In genomic region chr9:136545065-136545965, GRCh38 we compare ENCODE assay signal across 8 cellular contexts. TPM values are rescaled to one million over a fixed set of nuclear protein-coding genes. Genes with fewer than 3 reads are reported as not detected.
A peak's percentile ranks its signal among the peaks of the same experiment; 100 is the strongest.
DNase-seq lines count a peak whose midpoint lies in the region; TF ChIP-seq lines count a peak whose summit lies in the region.

No MANE protein-coding gene starts in this region.

- H3K9me3 Mint-ChIP-seq in HFFc6: no peaks in the 10 kb centered on the region
- H3K9me3 Mint-ChIP-seq in activated naive CD4-positive, alpha-beta T cell treated with anti-CD3 and anti-CD28 coated beads for 36 hours: no peaks in the 10 kb centered on the region

- peaks cover 15% of the 10 kb centered on the region; the same call in 1 of the 2 replicates for H3F3A ChIP-seq in PC-9 (ENCODE audit: insufficient read depth, low read depth)

- H3K27ac ChIP-seq in PC-9: 0 out of 2 replicates have a peak overlapping the region, but pooled peaks have one; percentile 9

- DNase-seq in GM06990 (ENCODE audit: extremely low read depth, insufficient read length) (peak; percentile 75), HFFc6 (no peak), PC-9 (peak in 1 of 2 experiments; percentile 39), hepatic stellate cell (ENCODE audit: low spot score) (peak; percentile 44), KBM-7 (no peak), ACHN (no peak)
- DNase-seq in activated naive CD4-positive, alpha-beta T cell treated with anti-CD3 and anti-CD28 coated beads for 36 hours: peak; percentile 79
- peak; percentile 27 to 62 for DNase-seq in stimulated activated CD4-positive, alpha-beta T cell treated with anti-CD3 and anti-CD28 coated beads, Interleukin-15, amount 100 ng/mL, for 1 hour (ENCODE audit: low read depth in 1 of 2, low spot score in 1 of 2)

- peaks cover 22% of the 10 kb centered on the region for H3K4me1 ChIP-seq in PC-9 (replicated peaks; ENCODE audit: insufficient read depth)

- CTCF ChIA-PET in PC-9 (lab: Charles Lee): interaction anchor here (0.7 kb wide), 1 partner anchor 173 kb away, joined by 6 read pairs; no protein-coding TSS in a partner anchor
- CTCF ChIA-PET in activated naive CD4-positive, alpha-beta T cell treated with anti-CD3 and anti-CD28 coated beads for 36 hours (lab: Charles Lee): no interaction called here

- H3K4me3 ChIP-seq in GM06990 (replicated peaks; ENCODE audit: low read depth, low read length) (peak overlapping the region; percentile 86), PC-9 (peak overlapping the region; percentile 96)

- H3K27me3 Mint-ChIP-seq in HFFc6 (ENCODE audit: insufficient read depth): no peaks in the 10 kb centered on the region
- H3K27me3 Mint-ChIP-seq in activated naive CD4-positive, alpha-beta T cell treated with anti-CD3 and anti-CD28 coated beads for 36 hours (ENCODE audit: low read depth): no peaks in the 10 kb centered on the region

- peak overlapping the region; percentile 87 for H3K4me2 ChIP-seq in PC-9

- H3K36me3 Mint-ChIP-seq in HFFc6 (ENCODE audit: low read depth): no peaks in the 10 kb centered on the region
- H3K36me3 Mint-ChIP-seq in activated naive CD4-positive, alpha-beta T cell treated with anti-CD3 and anti-CD28 coated beads for 36 hours (ENCODE audit: low read depth): peaks cover 24% of the 10 kb centered on the region

- no peaks in the 10 kb centered on the region for H3K9me2 ChIP-seq in PC-9 (ENCODE audit: insufficient read depth)

- H3K27me3 ChIP-seq in GM06990 (replicated peaks; ENCODE audit: control insufficient read depth, insufficient read depth, low read length): no peaks in the 10 kb centered on the region
- H3K27me3 ChIP-seq in PC-9 (ENCODE audit: insufficient read depth, low read depth): no peaks in the 10 kb centered on the region

- intact Hi-C loops in PC-9 (cut with micrococcal nuclease; ENCODE audit: unreplicated experiment): loop anchor here (2.0 to 5.0 kb wide), 2 partner anchors 79 to 147 kb away; no protein-coding TSS in a partner anchor
- intact Hi-C loops in activated naive CD4-positive, alpha-beta T cell treated with anti-CD3 and anti-CD28 coated beads for 36 hours (cut with micrococcal nuclease): loop anchor here (1.0 to 2.0 kb wide), 2 partner anchors 12 to 183 kb away; partner anchors contain the start of gene DNLZ

- POLR2A ChIA-PET in PC-9 (lab: Charles Lee; ENCODE audit: unreplicated experiment): no interaction called here

- H2AFZ ChIP-seq in PC-9: peak overlapping the region; percentile 77; the same call in 1 of the 2 replicates

- peaks cover 16% of the 10 kb centered on the region for H3K79me2 ChIP-seq in PC-9 (ENCODE audit: low read depth)

- in situ Hi-C loops in KBM-7 (cut with MboI; ENCODE audit: low pct_unique_long_range_greater_than_20kb, low sequenced_read_pairs) (no loop called here), ACHN (cut with HindIII; ENCODE audit: low pct_ligation_motif_present, low pct_unique_long_range_greater_than_20kb, low sequenced_read_pairs) (no loop called here)

- no peaks in the 10 kb centered on the region for H3K9me3 ChIP-seq in PC-9 (ENCODE audit: insufficient read depth, low read depth)

- H3K27ac Mint-ChIP-seq in HFFc6: no peak overlapping the region
- peak overlapping the region; percentile 95 for H3K27ac Mint-ChIP-seq in activated naive CD4-positive, alpha-beta T cell treated with anti-CD3 and anti-CD28 coated beads for 36 hours

- no TSS peak for BruUV-seq in PC-9 (replicated peaks; lab: Mats Ljungman, UMichigan)

- H3K4me1 Mint-ChIP-seq in HFFc6 (ENCODE audit: low read depth): peaks cover 9% of the 10 kb centered on the region
- H3K4me1 Mint-ChIP-seq in activated naive CD4-positive, alpha-beta T cell treated with anti-CD3 and anti-CD28 coated beads for 36 hours (ENCODE audit: low read depth): peaks cover 44% of the 10 kb centered on the region

- peaks cover 10% of the 10 kb centered on the region for H4K20me1 ChIP-seq in PC-9 (ENCODE audit: insufficient read depth)

- no peak for TF ChIP-seq CTCF in GM06990 (IDR thresholded peaks at IDR 0.05; ENCODE audit: insufficient read depth, low read length, poor library complexity, severe bottlenecking)
- TF ChIP-seq CTCF in HFFc6 (IDR thresholded peaks at IDR 0.05): no peak
- TF ChIP-seq CTCF in PC-9 (conservative IDR thresholded peaks at IDR 0.05): no peak

- H3K4me3 Mint-ChIP-seq in HFFc6: peak overlapping the region; percentile 90
- peak overlapping the region; percentile 94 for H3K4me3 Mint-ChIP-seq in activated naive CD4-positive, alpha-beta T cell treated with anti-CD3 and anti-CD28 coated beads for 36 hours

- H3K36me3 ChIP-seq in GM06990 (ENCODE audit: control insufficient read depth, insufficient read depth, low read length): peaks cover 19% of the 10 kb centered on the region
- H3K36me3 ChIP-seq in PC-9 (ENCODE audit: low read depth): no peaks in the 10 kb centered on the region

RNA-seq across cellular contexts. Expression of gene NOTCH1, which starts 0.5 kb away (rescaled TPM):
- 10 to 100 TPM; 12.1 to 17.1 (median 14.7) TPM for total RNA-seq in HFFc6 (2021; fragmentation: NEBNext Ultra II Directional; extraction: Animal tissue kit (Norgen Biotek cat#: 25700))
- 39.2 and 51.4 TPM in 2 replicates for total RNA-seq in PC-9 (2021)
- 10 to 100 TPM; 71.4 to 80.2 TPM for total RNA-seq in activated naive CD4-positive, alpha-beta T cell treated with anti-CD3 and anti-CD28 coated beads for 36 hours

Comparison
In these comparisons a context has a peak if more than half of its experiments do, and no peak if none do; other contexts are left out.
1. DNase-seq: peak in GM06990 (single experiment), activated naive CD4-positive, alpha-beta T cell treated with anti-CD3 and anti-CD28 coated beads for 36 hours (single experiment), hepatic stellate cell (single experiment) and stimulated activated CD4-positive, alpha-beta T cell treated with anti-CD3 and anti-CD28 coated beads, Interleukin-15, amount 100 ng/mL, for 1 hour (2 of 2); none in HFFc6 (single experiment), KBM-7 (single experiment) and ACHN (single experiment).